ENCODE assay signal across 15 cellular contexts in the genomic region with DNA sequence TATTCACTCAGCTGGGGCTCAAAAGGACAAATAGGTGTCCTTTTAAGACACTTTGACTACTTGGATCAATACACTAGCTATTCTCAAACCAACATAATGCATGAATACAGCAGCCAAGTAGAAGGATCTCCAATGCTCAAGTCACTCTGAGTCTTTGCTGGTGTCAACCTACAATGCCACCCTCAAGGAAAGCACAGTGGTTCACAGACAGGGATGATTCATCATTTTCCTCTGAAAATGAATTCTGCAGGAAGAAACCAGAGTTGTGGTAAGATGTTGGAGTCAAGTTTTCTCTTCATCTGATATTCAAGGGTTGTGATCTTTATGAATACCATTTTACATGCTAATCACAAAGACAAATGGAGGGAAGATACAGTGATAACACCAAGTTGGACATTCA.
"Had no signal": no experiment of that assay in that cellular context is flagged by ENCODE, and none has a peak within 500 bp of the region (broad histone marks: within the 10 kb centered on the region; RNA-seq: fewer than 3 reads in every experiment).

No MANE protein-coding gene starts in this region.

- H3K36me3 ChIP-seq: cardiac muscle cell had no signal

- H3K9me3 Mint-ChIP-seq: memory B cell; natural killer cell treated with Interleukin-12 subunit alpha and Interleukin-12 subunit beta and Interleukin-15 and Interleukin-18, amount 100 ng/mL, for 72 hours; stimulated activated naive B cell treated with anti-CD40 and anti-IgM and Interleukin-4, amounts not matched to agents 10 μg/mL and 1 μg/mL and 100 μg/mL, for 72 hours; T-helper 1 cell treated with Interleukin-12 subunit alpha and Interleukin-12 subunit beta and Interleukin-4 antibody, amounts not matched to agents 30 μg/mL and 1 μg/mL, for 36 hours had no signal

- DNase-seq: activated CD4-positive, alpha-beta T cell treated with anti-CD3 and anti-CD28 coated beads, Interleukin-2, amount 50 U/mL, for 1 hour; activated gamma-delta T cell; aorta; foreskin melanocyte; psoas muscle; right lobe of liver; stimulated activated CD4-positive, alpha-beta T cell treated with anti-CD3 and anti-CD28 coated beads, Interleukin-2, amount 100 ng/mL, for 24 hours; stimulated activated naive B cell treated with anti-CD40 and anti-IgM and Interleukin-4, amounts not matched to agents 10 μg/mL and 1 μg/mL and 100 μg/mL, for 72 hours; upper lobe of left lung had no signal

- H3K27me3 ChIP-seq: cardiac muscle cell, right lobe of liver, suprapubic skin, upper lobe of left lung had no signal

- H3K4me1 Mint-ChIP-seq: memory B cell; stimulated activated naive B cell treated with anti-CD40 and anti-IgM and Interleukin-4, amounts not matched to agents 10 μg/mL and 1 μg/mL and 100 μg/mL, for 72 hours had no signal

- H3K4me1 ChIP-seq: psoas muscle, right lobe of liver, suprapubic skin, upper lobe of left lung had no signal

- H3K4me3 ChIP-seq: cardiac muscle cell, psoas muscle, right lobe of liver, suprapubic skin, upper lobe of left lung had no signal

- H3K9me3 ChIP-seq: psoas muscle, right lobe of liver, suprapubic skin, upper lobe of left lung had no signal

- H3K27me3 Mint-ChIP-seq: memory B cell had no signal

- H3K4me3 Mint-ChIP-seq: activated naive CD8-positive, alpha-beta T cell; memory B cell; natural killer cell treated with Interleukin-12 subunit alpha and Interleukin-12 subunit beta and Interleukin-15 and Interleukin-18, amount 100 ng/mL, for 72 hours; stimulated activated naive B cell treated with anti-CD40 and anti-IgM and Interleukin-4, amounts not matched to agents 10 μg/mL and 1 μg/mL and 100 μg/mL, for 72 hours; T-helper 1 cell treated with Interleukin-12 subunit alpha and Interleukin-12 subunit beta and Interleukin-4 antibody, amounts not matched to agents 30 μg/mL and 1 μg/mL, for 36 hours had no signal

- H3K27ac Mint-ChIP-seq: activated naive CD8-positive, alpha-beta T cell; memory B cell; natural killer cell treated with Interleukin-12 subunit alpha and Interleukin-12 subunit beta and Interleukin-15 and Interleukin-18, amount 100 ng/mL, for 72 hours; stimulated activated naive B cell treated with anti-CD40 and anti-IgM and Interleukin-4, amounts not matched to agents 10 μg/mL and 1 μg/mL and 100 μg/mL, for 72 hours; T-helper 1 cell treated with Interleukin-12 subunit alpha and Interleukin-12 subunit beta and Interleukin-4 antibody, amounts not matched to agents 30 μg/mL and 1 μg/mL, for 36 hours had no signal

- H3K27ac ChIP-seq: cardiac muscle cell, psoas muscle, right lobe of liver, suprapubic skin, upper lobe of left lung had no signal
